ENCODE assay signal across 11 cellular contexts in the genomic region with DNA sequence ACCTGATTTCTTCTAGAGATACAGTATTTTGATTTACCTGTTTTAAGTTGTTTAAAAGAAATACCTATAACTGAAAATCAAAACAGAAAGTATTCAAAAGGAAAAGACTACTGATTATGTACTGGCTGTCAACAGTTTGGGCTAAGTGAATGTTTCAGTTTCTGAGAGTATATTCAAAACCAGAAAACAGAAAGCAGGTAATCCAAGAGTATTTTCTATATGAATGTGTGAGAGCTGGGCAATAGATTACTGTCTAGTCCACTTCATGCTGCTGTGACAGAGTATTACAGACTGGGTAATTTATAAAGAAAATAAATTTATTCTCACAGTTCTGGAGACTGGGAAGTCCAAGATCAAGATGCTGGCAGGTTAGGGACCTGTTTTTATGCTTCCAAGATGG.
DNase-seq lines count a peak whose midpoint lies in the region; ATAC-seq and FAIRE-seq lines count a peak whose summit lies in the region.
"Had no signal": no experiment of that assay in that cellular context is flagged by ENCODE, and none has a peak within 500 bp of the region (broad histone marks: within the 10 kb centered on the region; RNA-seq: fewer than 3 reads in every experiment).

No MANE protein-coding gene starts in this region.

- H3K27me3 Mint-ChIP-seq in activated naive CD4-positive, alpha-beta T cell treated with anti-CD3 and anti-CD28 coated beads for 36 hours (ENCODE audit: low read depth) = no peaks in the 10 kb centered on the region
- peaks cover 0 to 3% of the 10 kb centered on the region in 2 donors for H3K27me3 Mint-ChIP-seq in stimulated activated naive B cell treated with anti-CD40 and anti-IgM and Interleukin-4, amounts not matched to agents 10 μg/mL and 1 μg/mL and 100 μg/mL, for 72 hours

- peaks cover 80% of the 10 kb centered on the region for H3K4me1 Mint-ChIP-seq in activated naive CD4-positive, alpha-beta T cell treated with anti-CD3 and anti-CD28 coated beads for 36 hours (ENCODE audit: low read depth)
- peaks cover 4 to 11% of the 10 kb centered on the region in 2 donors for H3K4me1 Mint-ChIP-seq in stimulated activated naive B cell treated with anti-CD40 and anti-IgM and Interleukin-4, amounts not matched to agents 10 μg/mL and 1 μg/mL and 100 μg/mL, for 72 hours

- H3K27me3 ChIP-seq in small intestine (ENCODE audit: control insufficient read depth in 2 of 2, insufficient read depth in 2 of 2, low read length in 2 of 2) = no peaks in the 10 kb centered on the region
- H3K27me3 ChIP-seq: SJSA1 had no signal

- H3K4me1 ChIP-seq in small intestine (ENCODE audit: control insufficient read depth in 2 of 2, insufficient read depth in 1 of 2, low read depth in 1 of 2, low read length in 1 of 2) = no peaks in the 10 kb centered on the region
- H3K4me1 ChIP-seq: SJSA1 had no signal

- no peak overlapping the region for H3K27ac ChIP-seq in small intestine (ENCODE audit: low read depth in 1 of 2, low read length in 1 of 2)
- H3K27ac ChIP-seq: SJSA1 had no signal

- intact Hi-C loops in activated naive CD4-positive, alpha-beta T cell treated with anti-CD3 and anti-CD28 coated beads for 36 hours (cut with micrococcal nuclease) = loop anchor here (1.0 to 10.0 kb wide), 8 partner anchors 41 to 1964 kb away; no protein-coding TSS in a partner anchor

- no peak for FAIRE-seq in small intestine (lab: Jason Lieb, UNC)
- FAIRE-seq: frontal cortex had no signal

- H3K4me3 Mint-ChIP-seq in activated naive CD4-positive, alpha-beta T cell treated with anti-CD3 and anti-CD28 coated beads for 36 hours = no peak overlapping the region
- H3K4me3 Mint-ChIP-seq in stimulated activated naive B cell treated with anti-CD40 and anti-IgM and Interleukin-4, amounts not matched to agents 10 μg/mL and 1 μg/mL and 100 μg/mL, for 72 hours = no peak overlapping the region

- H3K9me3 Mint-ChIP-seq in activated naive CD4-positive, alpha-beta T cell treated with anti-CD3 and anti-CD28 coated beads for 36 hours = no peaks in the 10 kb centered on the region
- no peaks in the 10 kb centered on the region for H3K9me3 Mint-ChIP-seq in stimulated activated naive B cell treated with anti-CD40 and anti-IgM and Interleukin-4, amounts not matched to agents 10 μg/mL and 1 μg/mL and 100 μg/mL, for 72 hours

- H3K27ac Mint-ChIP-seq in activated naive CD4-positive, alpha-beta T cell treated with anti-CD3 and anti-CD28 coated beads for 36 hours = peak overlapping the region; percentile 37
- H3K27ac Mint-ChIP-seq in stimulated activated naive B cell treated with anti-CD40 and anti-IgM and Interleukin-4, amounts not matched to agents 10 μg/mL and 1 μg/mL and 100 μg/mL, for 72 hours = no peak overlapping the region

- ATAC-seq in GM21619 (IDR thresholded peaks at IDR 0.05; ENCODE audit: unreplicated experiment) (peak; percentile 100), HG03159 (IDR thresholded peaks at IDR 0.05; ENCODE audit: unreplicated experiment) (peak; percentile 100)
- peak; percentile 71 to 72 for ATAC-seq in stimulated activated naive B cell treated with anti-CD40 and anti-IgM and Interleukin-4, amounts not matched to agents 10 μg/mL and 1 μg/mL and 100 μg/mL, for 72 hours (replicated peaks)

- no peaks in the 10 kb centered on the region for H3K36me3 ChIP-seq in small intestine (ENCODE audit: control insufficient read depth in 2 of 2, insufficient read depth in 2 of 2, low read length in 2 of 2)
- H3K36me3 ChIP-seq: SJSA1 had no signal

- CTCF ChIA-PET in activated naive CD4-positive, alpha-beta T cell treated with anti-CD3 and anti-CD28 coated beads for 36 hours (lab: Charles Lee) = interaction anchor here (0.6 to 1.1 kb wide), 2 partner anchors 49 to 118 kb away, joined by 3 to 6 read pairs; no protein-coding TSS in a partner anchor

- no peak for DNase-seq in activated naive CD4-positive, alpha-beta T cell treated with anti-CD3 and anti-CD28 coated beads for 36 hours
- DNase-seq in activated naive CD4-positive, alpha-beta T cell treated with Interleukin-2 at 50 U/mL for 16 hours = no peak
- DNase-seq in stimulated activated naive B cell treated with anti-CD40 and anti-IgM and Interleukin-4, amounts not matched to agents 10 μg/mL and 1 μg/mL and 100 μg/mL, for 72 hours = no peak
- no peak for DNase-seq in NCI-H524 (lab: John Stamatoyannopoulos, UW)
- DNase-seq in SKM-1 (lab: John Stamatoyannopoulos, UW; ENCODE audit: unreplicated experiment) = no peak
- no peak for DNase-seq in small intestine

- no peaks in the 10 kb centered on the region for H3K36me3 Mint-ChIP-seq in activated naive CD4-positive, alpha-beta T cell treated with anti-CD3 and anti-CD28 coated beads for 36 hours (ENCODE audit: low read depth)
- H3K36me3 Mint-ChIP-seq in stimulated activated naive B cell treated with anti-CD40 and anti-IgM and Interleukin-4, amounts not matched to agents 10 μg/mL and 1 μg/mL and 100 μg/mL, for 72 hours = no peaks in the 10 kb centered on the region

- H3K4me3 ChIP-seq in small intestine (ENCODE audit: low read depth in 1 of 2, low read length in 2 of 2) = no peak overlapping the region
- H3K4me3 ChIP-seq: lung, SJSA1 had no signal

- H3K9me3 ChIP-seq in small intestine (ENCODE audit: control insufficient read depth, low read depth) = no peaks in the 10 kb centered on the region
- H3K9me3 ChIP-seq: SJSA1 had no signal
